In genomic region chr1:66925558-66925910, GRCh38 we compare ENCODE assay signal across 8 cellular contexts. TPM values are rescaled to one million over a fixed set of nuclear protein-coding genes. Genes with fewer than 3 reads are reported as not detected.
DNase-seq lines count a peak whose midpoint lies in the region; ATAC-seq, FAIRE-seq and TF ChIP-seq lines count a peak whose summit lies in the region.

No MANE protein-coding gene starts in this region.

- peak overlapping the region; percentile 97 for H3K27ac ChIP-seq in muscle layer of colon (ENCODE audit: low read depth, low read length)

- no peaks in the 10 kb centered on the region for H3K36me3 ChIP-seq in bronchial epithelial cell (ENCODE audit: control insufficient read depth, insufficient read depth, low read length)
- H3K36me3 ChIP-seq in muscle layer of colon (ENCODE audit: insufficient read depth, low read length): no peaks in the 10 kb centered on the region

- peak overlapping the region; percentile 87 for H3K4me3 ChIP-seq in bronchial epithelial cell (ENCODE audit: low read depth, low read length)
- peak overlapping the region; percentile 69 to 95 for H3K4me3 ChIP-seq in muscle layer of colon (ENCODE audit: low read depth in 1 of 2, low read length in 2 of 2)

- peak; percentile 2 for ATAC-seq in GM18517 (IDR thresholded peaks at IDR 0.05; ENCODE audit: unreplicated experiment)
- peak; percentile 1 for ATAC-seq in HG03439 (IDR thresholded peaks at IDR 0.05; ENCODE audit: unreplicated experiment)
- ATAC-seq in GM19467 (IDR thresholded peaks at IDR 0.05; ENCODE audit: unreplicated experiment): no peak

- H3K4me1 ChIP-seq in muscle layer of colon (ENCODE audit: insufficient read depth, low read length): peaks cover 21% of the 10 kb centered on the region

- no peaks in the 10 kb centered on the region for H3K9me3 ChIP-seq in muscle layer of colon (ENCODE audit: low read length)

- TF ChIP-seq CTCF in bronchial epithelial cell (IDR thresholded peaks at IDR 0.05; ENCODE audit: insufficient read depth, low read length, severe bottlenecking): no peak

- H3K27me3 ChIP-seq in bronchial epithelial cell (ENCODE audit: control insufficient read depth, insufficient read depth, low read length) (no peaks in the 10 kb centered on the region), muscle layer of colon (ENCODE audit: control insufficient read depth in 1 of 2, insufficient read depth in 2 of 2, low read length in 2 of 2) (no peaks in the 10 kb centered on the region)

- H3K9ac ChIP-seq in muscle layer of colon (ENCODE audit: low read length): peak overlapping the region; percentile 28

- no peak for DNase-seq in bronchial epithelial cell (ENCODE audit: low read depth)
- DNase-seq in nucleus accumbens (lab: John Stamatoyannopoulos, UW): no peak
- no peak for DNase-seq in GM19239 (ENCODE audit: insufficient read length, low spot score)
- no peak for DNase-seq in amniotic stem cell (lab: John Stamatoyannopoulos, UW)

- no peak for FAIRE-seq in bronchial epithelial cell (lab: Jason Lieb, UNC)
- FAIRE-seq in GM19239 (lab: Jason Lieb, UNC): no peak

RNA-seq across cellular contexts. Expression of gene MIER1, which starts 0.7 kb away (rescaled TPM):
- 16.8 and 21.5 TPM in 2 replicates for total RNA-seq in bronchial epithelial cell

RNA-seq across cellular contexts. Expression of gene DNAI4, which starts 0.9 kb away (rescaled TPM):
- 1.3 and 4.6 TPM in 2 replicates for total RNA-seq in bronchial epithelial cell
